Comparison of ENCODE assay signal across 27 cellular contexts in the genomic region with DNA sequence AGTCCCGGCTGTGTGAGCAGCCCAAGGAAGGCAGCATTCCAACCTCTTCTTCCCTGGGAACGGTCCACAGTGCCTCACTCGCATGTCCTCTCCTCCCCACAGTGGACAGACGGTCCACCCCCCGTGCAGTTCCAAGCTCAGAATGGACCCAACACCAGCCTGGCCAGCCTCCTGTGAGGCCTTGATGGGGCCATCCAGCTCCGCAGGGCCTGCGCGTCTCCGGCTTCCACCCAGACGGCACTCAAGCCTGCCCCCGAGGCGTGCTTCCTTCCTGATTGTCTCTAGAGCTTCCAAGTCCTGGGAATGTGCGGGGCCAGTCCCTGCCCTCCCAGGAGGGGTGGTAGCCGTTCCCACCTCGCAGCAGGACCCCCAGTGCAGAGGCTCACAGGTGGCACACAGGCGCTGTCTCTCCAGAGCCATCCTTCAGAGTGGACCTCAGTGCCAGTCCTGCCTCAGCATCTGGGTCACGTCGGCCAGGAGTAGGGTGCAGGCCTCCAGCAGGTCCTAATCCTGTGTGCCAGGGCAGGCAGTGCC.
"Had no signal": no experiment of that assay in that cellular context is flagged by ENCODE, and none has a peak within 500 bp of the region (broad histone marks: within the 10 kb centered on the region; RNA-seq: fewer than 3 reads in every experiment).

No MANE protein-coding gene starts in this region.

- H3K4me3 ChIP-seq: left lung, lower lobe of right lung, ovary, right atrium auricular region, right lobe of liver, smooth muscle cell, tibial nerve, uterus had no signal

- H3K36me3 ChIP-seq: ovary, uterus had no signal

- H3K9me3 ChIP-seq: left lung, lower lobe of right lung, neutrophil, ovary, right atrium auricular region, right lobe of liver, tibial nerve, uterus had no signal

- H3K9me3 Mint-ChIP-seq: immature natural killer cell; naive thymus-derived CD8-positive, alpha-beta T cell; nephron; neural crest cell; stimulated activated memory B cell treated with anti-CD40 and anti-IgM and Interleukin-4, amounts not matched to agents 10 μg/mL and 1 μg/mL and 100 μg/mL, for 72 hours; stimulated activated naive CD8-positive, alpha-beta T cell treated with anti-CD3 and anti-CD28 coated beads, Interleukin-15, amount 100 ng/mL, for 72 hours; type B pancreatic cell had no signal

- H3K27me3 ChIP-seq: left lung, neutrophil, ovary, right atrium auricular region, right lobe of liver, tibial nerve, uterus had no signal

- H3K4me3 Mint-ChIP-seq: immature natural killer cell; naive thymus-derived CD8-positive, alpha-beta T cell; nephron; neural crest cell; stimulated activated memory B cell treated with anti-CD40 and anti-IgM and Interleukin-4, amounts not matched to agents 10 μg/mL and 1 μg/mL and 100 μg/mL, for 72 hours; stimulated activated naive CD8-positive, alpha-beta T cell treated with anti-CD3 and anti-CD28 coated beads, Interleukin-15, amount 100 ng/mL, for 72 hours; type B pancreatic cell had no signal

- H3K27me3 Mint-ChIP-seq: naive thymus-derived CD8-positive, alpha-beta T cell; progenitor cell of endocrine pancreas; stimulated activated memory B cell treated with anti-CD40 and anti-IgM and Interleukin-4, amounts not matched to agents 10 μg/mL and 1 μg/mL and 100 μg/mL, for 72 hours; stimulated activated naive CD8-positive, alpha-beta T cell treated with anti-CD3 and anti-CD28 coated beads, Interleukin-15, amount 100 ng/mL, for 72 hours; type B pancreatic cell had no signal

- H3K4me2 ChIP-seq: smooth muscle cell had no signal

- DNase-seq: immature natural killer cell; kidney; left colon; left lung; lower lobe of right lung; mammary epithelial cell; mesenchymal stem cell; naive thymus-derived CD8-positive, alpha-beta T cell; occipital lobe; ovary; right lobe of liver; stimulated activated CD4-positive, alpha-beta T cell treated with anti-CD3 and anti-CD28 coated beads, Interleukin-1b, Interleukin-23, amount 100 ng/mL, for 48 hours; stimulated activated CD4-positive, alpha-beta T cell treated with anti-CD3 and anti-CD28 coated beads, Interleukin-2, amount 100 ng/mL, for 48 hours; stimulated activated CD4-positive, alpha-beta T cell treated with anti-CD3 and anti-CD28 coated beads, Interleukin-4, amount 100 ng/mL, for 4 hours; stimulated activated CD8-positive, alpha-beta memory T cell treated with anti-CD3 and anti-CD28 coated beads, Interleukin-4, amount 100 ng/mL, for 48 hours; stimulated activated naive CD4-positive, alpha-beta T cell treated with Interleukin-2 at 50 U/mL for 16 hours; stimulated activated naive CD8-positive, alpha-beta T cell treated with anti-CD3 and anti-CD28 coated beads, Interleukin-15, amount 100 ng/mL, for 72 hours; uterus had no signal

- H3K4me1 Mint-ChIP-seq: immature natural killer cell, nephron, neural crest cell had no signal

- H3K27ac ChIP-seq: left lung, lower lobe of right lung, neutrophil, ovary, right atrium auricular region, right lobe of liver, tibial nerve, uterus had no signal

- H3K27ac Mint-ChIP-seq: immature natural killer cell; naive thymus-derived CD8-positive, alpha-beta T cell; nephron; progenitor cell of endocrine pancreas; stimulated activated memory B cell treated with anti-CD40 and anti-IgM and Interleukin-4, amounts not matched to agents 10 μg/mL and 1 μg/mL and 100 μg/mL, for 72 hours; stimulated activated naive CD8-positive, alpha-beta T cell treated with anti-CD3 and anti-CD28 coated beads, Interleukin-15, amount 100 ng/mL, for 72 hours; type B pancreatic cell had no signal

- ATAC-seq: left colon; left lung; naive thymus-derived CD8-positive, alpha-beta T cell; right lobe of liver; stimulated activated memory B cell treated with anti-CD40 and anti-IgM and Interleukin-4, amounts not matched to agents 10 μg/mL and 1 μg/mL and 100 μg/mL, for 72 hours; stimulated activated naive CD8-positive, alpha-beta T cell treated with anti-CD3 and anti-CD28 coated beads, Interleukin-15, amount 100 ng/mL, for 72 hours had no signal

- H3K4me1 ChIP-seq: right atrium auricular region, right lobe of liver, uterus had no signal
